ENCODE assay signal across 18 cellular contexts in the genomic region with DNA sequence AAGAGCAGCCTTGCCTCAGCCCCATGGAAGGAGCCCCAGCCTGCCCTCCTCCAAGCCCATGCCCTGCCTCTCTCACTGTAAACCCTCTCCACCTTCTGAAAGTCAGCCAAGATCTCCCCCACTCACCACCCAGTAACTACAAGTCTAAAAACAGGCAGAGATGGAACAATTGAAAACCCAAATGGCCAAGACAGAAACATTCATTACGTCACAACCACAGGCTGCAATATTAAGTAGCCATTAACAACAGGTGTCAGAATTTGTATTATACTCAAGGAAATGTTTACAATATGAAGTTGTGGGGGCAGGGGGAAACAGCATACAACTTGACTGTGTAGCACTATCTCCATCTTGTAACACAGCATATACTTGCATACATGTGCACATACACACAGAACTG. TPM values are rescaled to one million over a fixed set of nuclear protein-coding genes. Genes with fewer than 3 reads are reported as not detected.
A peak's percentile ranks its signal among the peaks of the same experiment; 100 is the strongest.
DNase-seq lines count a peak whose midpoint lies in the region; ATAC-seq, FAIRE-seq and TF ChIP-seq lines count a peak whose summit lies in the region.
"Had no signal": no experiment of that assay in that cellular context is flagged by ENCODE, and none has a peak within 500 bp of the region (broad histone marks: within the 10 kb centered on the region; RNA-seq: fewer than 3 reads in every experiment).

No MANE protein-coding gene starts in this region.

- POLR2A ChIA-PET in PC-3 (lab: Charles Lee; ENCODE audit: unreplicated experiment) = no interaction called here

- H3K4me2 ChIP-seq in PC-3 (ENCODE audit: low read length) (peak overlapping the region; percentile 91), mammary epithelial cell (ENCODE audit: insufficient read depth, low read depth, low read length) (peak overlapping the region; percentile 92), smooth muscle cell (peak overlapping the region; percentile 93)

- peaks cover 21% of the 10 kb centered on the region for H3K36me3 ChIP-seq in PC-3 (ENCODE audit: low read depth, low read length)
- peaks cover 33% of the 10 kb centered on the region for H3K36me3 ChIP-seq in mammary epithelial cell (ENCODE audit: insufficient read depth, low read length)
- no peaks in the 10 kb centered on the region for H3K36me3 ChIP-seq in smooth muscle cell (ENCODE audit: low read depth)

- H3K27me3 Mint-ChIP-seq in activated CD8-positive, alpha-beta memory T cell treated with anti-CD3 and anti-CD28 coated beads, Interleukin-2, amount 10 ng/mL, durations not matched to agents 7 days and 5 days = peaks cover 9% of the 10 kb centered on the region

- H3K79me2 ChIP-seq in PC-3 (ENCODE audit: low read length) (peaks cover 63% of the 10 kb centered on the region), mammary epithelial cell (ENCODE audit: insufficient read depth, low read length) (peaks cover 86% of the 10 kb centered on the region), smooth muscle cell (ENCODE audit: low read depth) (peaks cover 32% of the 10 kb centered on the region)

- no peaks in the 10 kb centered on the region for H3K27me3 ChIP-seq in PC-3 (ENCODE audit: low read length)
- no peaks in the 10 kb centered on the region for H3K27me3 ChIP-seq in mammary epithelial cell (ENCODE audit: insufficient read depth, low read length)
- H3K27me3 ChIP-seq in foreskin keratinocyte = no peaks in the 10 kb centered on the region
- H3K27me3 ChIP-seq in smooth muscle cell (ENCODE audit: low read depth) = no peaks in the 10 kb centered on the region

- H3K9me3 Mint-ChIP-seq in activated CD8-positive, alpha-beta memory T cell treated with anti-CD3 and anti-CD28 coated beads, Interleukin-2, amount 10 ng/mL, durations not matched to agents 7 days and 5 days (ENCODE audit: low read depth) = no peaks in the 10 kb centered on the region
- H3K9me3 Mint-ChIP-seq: CD4-positive, CD25-positive, alpha-beta regulatory T cell; H9 had no signal

- intact Hi-C loops in PC-3 (cut with micrococcal nuclease) (no loop called here), mammary epithelial cell (cut with micrococcal nuclease) (loop anchor here (10.0 kb wide), 1 partner anchor 419 kb away; no protein-coding TSS in a partner anchor)

- TF ChIP-seq CTCF in PC-3 (conservative IDR thresholded peaks at IDR 0.05; ENCODE audit: low read depth, low read length) (no peak), mammary epithelial cell (conservative IDR thresholded peaks at IDR 0.05 in 1 of 2, IDR thresholded peaks at IDR 0.05 in 1 of 2; ENCODE audit: extremely low read depth in 1 of 2, insufficient read depth in 1 of 2, low read depth in 1 of 2, low read length in 2 of 2) (no peak), foreskin keratinocyte (conservative IDR thresholded peaks at IDR 0.05) (no peak), smooth muscle cell (IDR thresholded peaks at IDR 0.05; ENCODE audit: borderline replicate concordance, insufficient read depth, poor library complexity, severe bottlenecking) (no peak)

- dilution Hi-C loops in mammary epithelial cell (cut with HindIII; ENCODE audit: low sequenced_read_pairs) = loop anchor here (5.0 kb wide), 1 partner anchor 94 kb away; no protein-coding TSS in a partner anchor

- H3F3A ChIP-seq in PC-3 (ENCODE audit: low read length, unreplicated experiment) (no peaks in the 10 kb centered on the region), smooth muscle cell (ENCODE audit: low read depth) (no peaks in the 10 kb centered on the region)

- WGBS in mammary epithelial cell (ENCODE audit: low coverage, missing lambda C conversion rate) = 0% methylated on average over 1 of the region's 1 CpG
- WGBS in smooth muscle cell (ENCODE audit: low lambda C conversion rate) = 83% methylated on average over 1 of the region's 1 CpG

- H3K27ac Mint-ChIP-seq in activated CD8-positive, alpha-beta memory T cell treated with anti-CD3 and anti-CD28 coated beads, Interleukin-2, amount 10 ng/mL, durations not matched to agents 7 days and 5 days = no peak overlapping the region
- H3K27ac Mint-ChIP-seq: CD4-positive, CD25-positive, alpha-beta regulatory T cell; H9 had no signal

- in situ Hi-C loops in mammary epithelial cell (cut with MboI; ENCODE audit: low sequenced_read_pairs in 2 of 2) = no loop called here

- no peaks in the 10 kb centered on the region for H3K9me2 ChIP-seq in PC-3 (replicated peaks; ENCODE audit: low read length)

- H3K4me3 Mint-ChIP-seq in activated CD8-positive, alpha-beta memory T cell treated with anti-CD3 and anti-CD28 coated beads, Interleukin-2, amount 10 ng/mL, durations not matched to agents 7 days and 5 days = no peak overlapping the region

- peaks cover 18% of the 10 kb centered on the region for H3K4me1 Mint-ChIP-seq in activated CD8-positive, alpha-beta memory T cell treated with anti-CD3 and anti-CD28 coated beads, Interleukin-2, amount 10 ng/mL, durations not matched to agents 7 days and 5 days

- H3K36me3 Mint-ChIP-seq in activated CD8-positive, alpha-beta memory T cell treated with anti-CD3 and anti-CD28 coated beads, Interleukin-2, amount 10 ng/mL, durations not matched to agents 7 days and 5 days = no peaks in the 10 kb centered on the region
- H3K36me3 Mint-ChIP-seq: CD4-positive, CD25-positive, alpha-beta regulatory T cell had no signal

- H3K27ac ChIP-seq in PC-3 (ENCODE audit: low read length) (no peak overlapping the region), mammary epithelial cell (ENCODE audit: insufficient read depth, low read depth, low read length) (peak overlapping the region; percentile 99), foreskin keratinocyte (peak overlapping the region; percentile 100), smooth muscle cell (ENCODE audit: low read depth) (no peak overlapping the region)

- H3K4me1 ChIP-seq in PC-3 (ENCODE audit: insufficient read depth, low read length) (peaks cover 41% of the 10 kb centered on the region), mammary epithelial cell (ENCODE audit: insufficient read depth, low read length) (peaks cover 63% of the 10 kb centered on the region), foreskin keratinocyte (peaks cover 15% of the 10 kb centered on the region), smooth muscle cell (ENCODE audit: low read depth) (peaks cover 4% of the 10 kb centered on the region)
- H3K4me1 ChIP-seq: Caco-2 had no signal

- H4K20me1 ChIP-seq in PC-3 (ENCODE audit: low read length) (peaks cover 41% of the 10 kb centered on the region), mammary epithelial cell (ENCODE audit: insufficient read depth, low read length) (peaks cover 9% of the 10 kb centered on the region), smooth muscle cell (ENCODE audit: low read depth) (peaks cover 57% of the 10 kb centered on the region)

- FAIRE-seq in H54 (lab: Jason Lieb, UNC) = no peak

- ATAC-seq in PC-3 = no peak
- no peak for ATAC-seq in foreskin keratinocyte
- ATAC-seq in activated CD8-positive, alpha-beta memory T cell treated with anti-CD3 and anti-CD28 coated beads, Interleukin-2, amount 10 ng/mL, durations not matched to agents 7 days and 5 days = no peak

- H3K9me3 ChIP-seq in PC-3 (ENCODE audit: low read length) (no peaks in the 10 kb centered on the region), mammary epithelial cell (replicated peaks; ENCODE audit: insufficient read depth, low read length) (no peaks in the 10 kb centered on the region), smooth muscle cell (replicated peaks; ENCODE audit: low read depth) (no peaks in the 10 kb centered on the region)
- H3K9me3 ChIP-seq: Caco-2 had no signal

- H3K4me3 ChIP-seq in PC-3 (ENCODE audit: low read length) (peak overlapping the region; percentile 81; the same call in 1 of the 2 replicates), mammary epithelial cell (replicated peaks in 1 of 3; ENCODE audit: insufficient read depth in 1 of 3, low read depth in 2 of 3, low read length in 3 of 3) (peak overlapping the region; percentile 68 to 96 (median 77)), smooth muscle cell (peak overlapping the region; percentile 56)

- DNase-seq in PC-3 (no peak), mammary epithelial cell (peak; percentile 53), foreskin keratinocyte (peak in 1 of 2 donors; percentile 56), smooth muscle cell (lab: John Stamatoyannopoulos, UW; ENCODE audit: unreplicated experiment) (no peak), H54 (ENCODE audit: insufficient read length, low spot score) (no peak), NCI-H1092 (lab: John Stamatoyannopoulos, UW) (no peak)
- no peak for DNase-seq in activated CD8-positive, alpha-beta memory T cell treated with anti-CD3 and anti-CD28 coated beads, Interleukin-2, amount 10 ng/mL, durations not matched to agents 7 days and 5 days
- DNase-seq: Caco-2; CD4-positive, CD25-positive, alpha-beta regulatory T cell; DMS153; H9; Kasumi-1; NCI-H187; NCI-H2171; NCI-H446 treated with DMSO at 0.1 percent for 48 hours; NK-92 treated with Interleukin-12 subunit alpha and Interleukin-12 subunit beta, amount 100 ng/mL, for 24 hours; RPMI8226 had no signal

- CTCF ChIA-PET in PC-3 (lab: Charles Lee) = no interaction called here
- CTCF ChIA-PET in mammary epithelial cell (lab: Charles Lee; ENCODE audit: low non-redundant PET) = interaction anchor here (0.6 kb wide), 1 partner anchor 17 kb away, joined by 4 read pairs; no protein-coding TSS in a partner anchor
- CTCF ChIA-PET in activated CD8-positive, alpha-beta memory T cell treated with anti-CD3 and anti-CD28 coated beads, Interleukin-2, amount 10 ng/mL, durations not matched to agents 7 days and 5 days (lab: Charles Lee) = interaction anchor here (1.3 kb wide), 1 partner anchor 20 kb away, joined by 5 read pairs; no protein-coding TSS in a partner anchor

- TF ChIP-seq POLR2A in H54 (IDR thresholded peaks at IDR 0.05; ENCODE audit: low read depth, low read length) = no peak

- H2AFZ ChIP-seq in PC-3 (ENCODE audit: low read length) = no peak overlapping the region
- no peak overlapping the region for H2AFZ ChIP-seq in mammary epithelial cell (ENCODE audit: low read depth, low read length)
- H2AFZ ChIP-seq in smooth muscle cell (ENCODE audit: low read depth) = no peak overlapping the region

- no TSS peak for BruUV-seq in PC-3 (replicated peaks; lab: Mats Ljungman, UMichigan)
- no TSS peak for BruUV-seq in mammary epithelial cell (replicated peaks; lab: Mats Ljungman, UMichigan)

- H3K9ac ChIP-seq in PC-3 (ENCODE audit: low read length) = no peak overlapping the region
- peak overlapping the region; percentile 99 for H3K9ac ChIP-seq in mammary epithelial cell (ENCODE audit: insufficient read depth, low read length)
- no peak overlapping the region for H3K9ac ChIP-seq in smooth muscle cell (ENCODE audit: low read depth)

RNA-seq across cellular contexts. Expression of gene IRF6, which starts 2.4 kb away (rescaled TPM):
- 61.6 and 65.7 TPM in 2 replicates for total RNA-seq in PC-3 (2014; rRNA removed)
- 100 to 1,000 TPM; 261 to 422 TPM for total RNA-seq in mammary epithelial cell
- 252 TPM for polyA plus RNA-seq in mammary epithelial cell
- 369 TPM for polyA minus RNA-seq in mammary epithelial cell
- total RNA-seq in foreskin keratinocyte = 160 and 194 TPM in 2 replicates
- polyA plus RNA-seq in foreskin keratinocyte = 70.3 and 93.1 TPM in 2 replicates
- total RNA-seq in smooth muscle cell = 52.3 and 59.6 TPM in 2 replicates
- 18.1 and 57.4 TPM in 2 replicates for polyA plus RNA-seq in smooth muscle cell
- total RNA-seq in activated CD8-positive, alpha-beta memory T cell treated with anti-CD3 and anti-CD28 coated beads, Interleukin-2, amount 10 ng/mL, durations not matched to agents 7 days and 5 days = 1 to 10 TPM; 1.3 to 1.7 TPM
- total RNA-seq: OCI-LY7 had no signal

RNA-seq across cellular contexts. Expression of gene C1orf74, which starts 19.2 kb away (rescaled TPM):
- total RNA-seq in PC-3 (2014; rRNA removed) (5.7 and 6.7 TPM in 2 replicates), mammary epithelial cell (10 to 100 TPM; 29.8 to 50.1 TPM), foreskin keratinocyte (11.0 and 12.3 TPM in 2 replicates), smooth muscle cell (5.0 and 10.6 TPM in 2 replicates)
- polyA plus RNA-seq in mammary epithelial cell (13.2 TPM), foreskin keratinocyte (5.7 and 6.1 TPM in 2 replicates), smooth muscle cell (1.0 and 3.8 TPM in 2 replicates)
- 28.7 TPM for polyA minus RNA-seq in mammary epithelial cell
- 1 to 10 TPM; 2.8 to 3.0 TPM for total RNA-seq in activated CD8-positive, alpha-beta memory T cell treated with anti-CD3 and anti-CD28 coated beads, Interleukin-2, amount 10 ng/mL, durations not matched to agents 7 days and 5 days

RNA-seq across cellular contexts. Expression of gene UTP25, which starts 24.2 kb away (rescaled TPM):
- total RNA-seq in PC-3 (2014; rRNA removed) = 14.3 and 15.3 TPM in 2 replicates
- 10 to 100 TPM in 1 of 2 donors, 1 to 10 TPM in 1; 9.3 to 14.0 TPM for total RNA-seq in mammary epithelial cell
- 8.0 TPM for polyA plus RNA-seq in mammary epithelial cell
- polyA minus RNA-seq in mammary epithelial cell = 8.3 TPM
- total RNA-seq in foreskin keratinocyte = 9.0 and 9.2 TPM in 2 replicates
- 3.2 and 3.7 TPM in 2 replicates for polyA plus RNA-seq in foreskin keratinocyte
- total RNA-seq in smooth muscle cell = 5.2 and 6.2 TPM in 2 replicates
- polyA plus RNA-seq in smooth muscle cell = 2.3 and 2.9 TPM in 2 replicates
- total RNA-seq in activated CD8-positive, alpha-beta memory T cell treated with anti-CD3 and anti-CD28 coated beads, Interleukin-2, amount 10 ng/mL, durations not matched to agents 7 days and 5 days = 1 to 10 TPM; 4.7 to 9.7 TPM

RNA-seq across cellular contexts. Expression of gene TRAF3IP3, which starts 47.7 kb away (rescaled TPM):
- total RNA-seq in PC-3 (2014; rRNA removed) (not detected in 2 replicates), mammary epithelial cell (under 1 TPM in 1 of 2 donors, not detected in 1; 0.28 TPM), foreskin keratinocyte (not detected in 2 replicates), smooth muscle cell (0.04 TPM in 1 of 2 replicates, not detected in the other)
- polyA plus RNA-seq in mammary epithelial cell (not detected), foreskin keratinocyte (0.01 TPM in 1 of 2 replicates, not detected in the other), smooth muscle cell (0.72 TPM in 1 of 2 replicates, not detected in the other)
- not detected for polyA minus RNA-seq in mammary epithelial cell
- 100 to 1,000 TPM; 351 to 406 TPM for total RNA-seq in activated CD8-positive, alpha-beta memory T cell treated with anti-CD3 and anti-CD28 coated beads, Interleukin-2, amount 10 ng/mL, durations not matched to agents 7 days and 5 days
- total RNA-seq: Caco-2, H9 had no signal

Comparison
In these comparisons a context has a peak if more than half of its experiments do, and no peak if none do; other contexts are left out.
1. H3K27ac ChIP-seq: peak in mammary epithelial cell (single experiment) and foreskin keratinocyte (single experiment); none in PC-3 (single experiment) and smooth muscle cell (single experiment).
2. RNA of gene IRF6, which starts 2.4 kb away (total RNA-seq): 261 to 422 TPM in mammary epithelial cell, 160 to 194 TPM in foreskin keratinocyte, 61.6 to 65.7 TPM in PC-3 and 52.3 to 59.6 TPM in smooth muscle cell; 1.3 to 1.7 TPM in activated CD8-positive, alpha-beta memory T cell treated with anti-CD3 and anti-CD28 coated beads, Interleukin-2, amount 10 ng/mL, durations not matched to agents 7 days and 5 days; every median in the first group is over 10 times any median in the second.
3. Peak in every context shown above with its lines, with median percentiles within 50 percentile points of each other: H3K4me2 ChIP-seq and H3K4me3 ChIP-seq.